In the genomic region with DNA sequence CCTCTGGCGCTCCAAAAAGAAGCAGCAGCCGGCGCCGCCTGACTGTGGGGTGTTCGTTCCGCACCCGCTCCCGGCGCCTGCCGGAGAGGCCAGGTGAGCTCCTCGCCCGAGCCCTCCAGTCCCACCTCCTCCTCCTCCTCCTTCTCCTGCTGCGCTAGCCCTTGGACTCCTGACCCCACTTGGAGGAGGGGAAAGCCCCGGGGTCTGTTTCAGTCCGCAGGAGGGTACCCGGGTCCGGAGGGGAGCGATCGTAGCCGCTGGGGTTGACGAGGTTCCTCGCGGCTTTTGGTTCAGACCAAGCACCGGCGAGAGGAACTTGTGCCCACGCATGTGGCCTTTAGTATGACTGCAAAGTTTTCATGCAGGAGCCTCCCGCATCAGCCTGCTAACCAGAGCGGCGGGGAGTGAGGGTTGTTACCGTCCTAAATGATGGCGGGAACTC, we compare ENCODE assay signal across 8 cellular contexts.
A peak's percentile ranks its signal among the peaks of the same experiment; 100 is the strongest.
DNase-seq lines count a peak whose midpoint lies in the region; ATAC-seq lines count a peak whose summit lies in the region.

No MANE protein-coding gene starts in this region.

- no peak overlapping the region for H3K27ac ChIP-seq in iPS-20b (ENCODE audit: low read length)

- no peak overlapping the region for H3K27ac Mint-ChIP-seq in activated naive CD8-positive, alpha-beta T cell

- ATAC-seq in GM21381 (IDR thresholded peaks at IDR 0.05; ENCODE audit: unreplicated experiment) (peak; percentile 17), GM18870 (IDR thresholded peaks at IDR 0.05; ENCODE audit: unreplicated experiment) (no peak)

- H3K9me3 Mint-ChIP-seq in activated naive CD8-positive, alpha-beta T cell (ENCODE audit: low read depth): no peaks in the 10 kb centered on the region

- peak overlapping the region; percentile 47; the same call in 1 of the 2 replicates for H3K9ac ChIP-seq in iPS-20b (ENCODE audit: low read depth, low read length)

- H3K27me3 ChIP-seq in iPS-20b (ENCODE audit: insufficient read depth, low read length): peaks cover 24% of the 10 kb centered on the region

- peaks cover 31% of the 10 kb centered on the region for H3K27me3 Mint-ChIP-seq in activated naive CD8-positive, alpha-beta T cell

- H3K36me3 Mint-ChIP-seq in activated naive CD8-positive, alpha-beta T cell: no peaks in the 10 kb centered on the region

- H3K36me3 ChIP-seq in iPS-20b (ENCODE audit: insufficient read depth, low read depth, low read length): no peaks in the 10 kb centered on the region

- peak; percentile 23 for DNase-seq in AG08396 (ENCODE audit: low spot score)
- DNase-seq in NCI-H345 (lab: John Stamatoyannopoulos, UW): peak; percentile 29
- DNase-seq in stimulated activated CD4-positive, alpha-beta T cell treated with anti-CD3 and anti-CD28 coated beads, Interleukin-2, amount 100 ng/mL, for 24 hours: peak; percentile 26 to 28
- DNase-seq in hippocampal formation (lab: John Stamatoyannopoulos, UW): no peak

- H3K4me3 ChIP-seq in iPS-20b (ENCODE audit: low read length): peak overlapping the region; percentile 71

- no peaks in the 10 kb centered on the region for H3K4me1 ChIP-seq in iPS-20b (ENCODE audit: insufficient read depth, low read length)

- H3K9me3 ChIP-seq in iPS-20b (ENCODE audit: insufficient read depth, low read depth, low read length): no peaks in the 10 kb centered on the region

- peaks cover 10% of the 10 kb centered on the region for H3K4me1 Mint-ChIP-seq in activated naive CD8-positive, alpha-beta T cell (ENCODE audit: low read depth)

- H3K4me3 Mint-ChIP-seq in activated naive CD8-positive, alpha-beta T cell: peak overlapping the region; percentile 78

Comparison
In these comparisons a context has a peak if more than half of its experiments do, and no peak if none do; other contexts are left out.
1. DNase-seq: peak in AG08396 (single experiment), NCI-H345 (single experiment) and stimulated activated CD4-positive, alpha-beta T cell treated with anti-CD3 and anti-CD28 coated beads, Interleukin-2, amount 100 ng/mL, for 24 hours (2 of 2); none in hippocampal formation (0 of 2).